8 cellular contexts compared by ENCODE assay signal in the genomic region with DNA sequence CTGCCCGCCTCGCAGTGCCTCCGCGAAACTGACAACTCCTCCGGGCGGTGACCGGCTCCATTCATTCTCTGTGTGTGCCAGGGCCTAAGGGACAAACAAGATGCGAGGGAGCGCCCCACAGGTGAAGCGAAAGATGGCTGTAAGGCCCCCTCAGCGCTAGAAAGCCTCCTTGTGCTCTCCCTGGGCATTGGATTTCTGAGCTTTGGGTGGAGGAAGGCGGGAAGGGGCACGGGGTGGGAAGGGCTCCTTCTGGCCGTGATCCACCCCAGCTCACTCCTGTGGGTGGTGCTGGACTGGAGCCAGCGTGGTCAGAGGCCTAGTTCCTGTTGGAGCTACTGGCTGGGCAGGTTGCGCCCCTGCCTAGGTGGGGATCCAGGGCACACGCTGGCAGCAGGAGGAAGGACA. TPM values are rescaled to one million over a fixed set of nuclear protein-coding genes. Genes with fewer than 3 reads are reported as not detected.
A peak's percentile ranks its signal among the peaks of the same experiment; 100 is the strongest.
DNase-seq lines count a peak whose midpoint lies in the region; ATAC-seq, FAIRE-seq and TF ChIP-seq lines count a peak whose summit lies in the region.

No MANE protein-coding gene starts in this region.

- H3K9me3 ChIP-seq in cardiac muscle cell (ENCODE audit: low read depth) (no peaks in the 10 kb centered on the region), testis (no peaks in the 10 kb centered on the region), HepG2 (ENCODE audit: low read length) (no peaks in the 10 kb centered on the region)

- H3K4me1 ChIP-seq in cardiac muscle cell (ENCODE audit: low read depth), result peaks cover 10% of the 10 kb centered on the region
- no peaks in the 10 kb centered on the region for H3K4me1 ChIP-seq in testis
- no peaks in the 10 kb centered on the region for H3K4me1 ChIP-seq in HepG2 (ENCODE audit: insufficient read depth, low read length)

- intact Hi-C loops in Right ventricle myocardium inferior (cut with DNase I) (no loop called here), testis (cut with DNase I; ENCODE audit: low total_unique reads) (no loop called here), HepG2 (cut with micrococcal nuclease; ENCODE audit: unreplicated experiment) (no loop called here)
- intact Hi-C loops in activated T-helper 1 cell treated with anti-CD3 and anti-CD28 coated beads, Interleukin-12 subunit alpha, Interleukin-12 subunit beta, Interleukin-2, Interleukin-4 antibody, amounts not matched to agents 30 ng/mL and 10 ng/mL and 1 ng/mL, durations not matched to agents 14 hours and 24 hours and 36 hours (cut with micrococcal nuclease), result loop anchor here (5.0 kb wide), 1 partner anchor 1789 kb away; no protein-coding TSS in a partner anchor

- FAIRE-seq in HepG2 (lab: Jason Lieb, UNC), result no peak

- no peak overlapping the region for H3K9ac ChIP-seq in HepG2 (ENCODE audit: insufficient read depth, low read depth, low read length)

- H3K4me3 ChIP-seq in cardiac muscle cell (peak overlapping the region; percentile 52), kidney epithelial cell (ENCODE audit: low read depth, low read length) (peak overlapping the region; percentile 55), testis (peak overlapping the region; percentile 26 to 47), HepG2 (replicated peaks in 1 of 3; ENCODE audit: insufficient read depth in 1 of 3, low read depth in 2 of 3, low read length in 3 of 3) (no peak overlapping the region)

- H3K27ac ChIP-seq in cardiac muscle cell (no peak overlapping the region), testis (no peak overlapping the region), HepG2 (ENCODE audit: extremely low read length, insufficient read depth, low read length) (no peak overlapping the region)

- TF ChIP-seq CTCF in cardiac muscle cell (IDR thresholded peaks at IDR 0.05; ENCODE audit: low read depth, low read length) (no peak), kidney epithelial cell (IDR thresholded peaks at IDR 0.05; ENCODE audit: insufficient read depth, low read length, poor library complexity, severe bottlenecking) (no peak), testis (IDR thresholded peaks at IDR 0.05) (no peak), HepG2 (CRISPR knock-in tag; IDR thresholded peaks at IDR 0.05) (no peak)

- H3K27me3 Mint-ChIP-seq in activated T-helper 1 cell treated with anti-CD3 and anti-CD28 coated beads, Interleukin-12 subunit alpha, Interleukin-12 subunit beta, Interleukin-2, Interleukin-4 antibody, amounts not matched to agents 30 ng/mL and 10 ng/mL and 1 ng/mL, durations not matched to agents 14 hours and 24 hours and 36 hours (ENCODE audit: insufficient read depth), result peaks cover 56% of the 10 kb centered on the region

- no peak for TF ChIP-seq RAD21 in HepG2 (CRISPR knock-in tag; IDR thresholded peaks at IDR 0.05)

- no peak for ATAC-seq in Right ventricle myocardium inferior
- no peak for ATAC-seq in GM21576 (IDR thresholded peaks at IDR 0.05; ENCODE audit: unreplicated experiment)
- no peak for ATAC-seq in HepG2

- H2AFZ ChIP-seq in HepG2 (ENCODE audit: low read length), result no peak overlapping the region

- CTCF ChIA-PET in HepG2 (lab: Yijun Ruan, JAX; ENCODE audit: low intra/inter-chr PET ratio, low total read pairs), result no interaction called here

- H4K20me1 ChIP-seq in HepG2 (ENCODE audit: insufficient read depth, low read length), result no peaks in the 10 kb centered on the region

- H3K36me3 Mint-ChIP-seq in activated T-helper 1 cell treated with anti-CD3 and anti-CD28 coated beads, Interleukin-12 subunit alpha, Interleukin-12 subunit beta, Interleukin-2, Interleukin-4 antibody, amounts not matched to agents 30 ng/mL and 10 ng/mL and 1 ng/mL, durations not matched to agents 14 hours and 24 hours and 36 hours (ENCODE audit: low read depth), result peaks cover 2% of the 10 kb centered on the region

- in situ Hi-C loops in HepG2 (cut with HindIII; ENCODE audit: extremely low pct_ligation_motif_present, low pct_unique_long_range_greater_than_20kb), result no loop called here

- peaks cover 12% of the 10 kb centered on the region for H3K4me1 Mint-ChIP-seq in activated T-helper 1 cell treated with anti-CD3 and anti-CD28 coated beads, Interleukin-12 subunit alpha, Interleukin-12 subunit beta, Interleukin-2, Interleukin-4 antibody, amounts not matched to agents 30 ng/mL and 10 ng/mL and 1 ng/mL, durations not matched to agents 14 hours and 24 hours and 36 hours (ENCODE audit: low read depth)

- no peak for DNase-seq in cardiac muscle cell (ENCODE audit: low read depth in 1 of 2, low spot score in 1 of 2)
- DNase-seq in Right ventricle myocardium inferior (ENCODE audit: missing footprints), result no peak
- DNase-seq in activated T-helper 1 cell treated with anti-CD3 and anti-CD28 coated beads, Interleukin-12 subunit alpha, Interleukin-12 subunit beta, Interleukin-2, Interleukin-4 antibody, amounts not matched to agents 30 ng/mL and 10 ng/mL and 1 ng/mL, durations not matched to agents 14 hours and 24 hours and 36 hours (ENCODE audit: low spot score), result no peak
- DNase-seq in kidney epithelial cell (ENCODE audit: low read depth), result no peak
- DNase-seq in testis, result no peak
- DNase-seq in NCI-H2081 treated with DMSO at 0.1 percent for 48 hours (lab: John Stamatoyannopoulos, UW), result no peak
- no peak for DNase-seq in HepG2 (ENCODE audit: low spot score)

- no TSS peak for BruUV-seq in HepG2 (replicated peaks; lab: Mats Ljungman, UMichigan)

- no peak overlapping the region for H3K4me2 ChIP-seq in HepG2 (ENCODE audit: low read depth, low read length)

- H3K36me3 ChIP-seq in cardiac muscle cell (no peaks in the 10 kb centered on the region), kidney epithelial cell (ENCODE audit: control insufficient read depth, insufficient read depth, low read length) (no peaks in the 10 kb centered on the region), testis (ENCODE audit: low read depth, missing control alignments) (no peaks in the 10 kb centered on the region), HepG2 (replicated peaks in 1 of 2; ENCODE audit: control insufficient read depth in 1 of 2, insufficient read depth in 2 of 2, low read length in 2 of 2) (no peaks in the 10 kb centered on the region)

- POLR2A ChIA-PET in HepG2 (lab: Yijun Ruan, JAX), result no interaction called here

- TF ChIP-seq POLR2A in testis (IDR thresholded peaks at IDR 0.05), result no peak
- no peak for TF ChIP-seq POLR2A in HepG2 (IDR thresholded peaks at IDR 0.05; ENCODE audit: insufficient read depth in 1 of 2, low read depth in 2 of 2, low read length in 2 of 2)

- peak overlapping the region; percentile 77 for H3K4me3 Mint-ChIP-seq in activated T-helper 1 cell treated with anti-CD3 and anti-CD28 coated beads, Interleukin-12 subunit alpha, Interleukin-12 subunit beta, Interleukin-2, Interleukin-4 antibody, amounts not matched to agents 30 ng/mL and 10 ng/mL and 1 ng/mL, durations not matched to agents 14 hours and 24 hours and 36 hours

- 16 to 32% methylated on average over 11 to 17 of the region's 17 CpGs for WGBS in testis, 2 donors
- WGBS in HepG2 (ENCODE audit: low lambda C conversion rate), result 81% methylated on average over 8 of the region's 17 CpGs

- no peak overlapping the region for H3K27ac Mint-ChIP-seq in activated T-helper 1 cell treated with anti-CD3 and anti-CD28 coated beads, Interleukin-12 subunit alpha, Interleukin-12 subunit beta, Interleukin-2, Interleukin-4 antibody, amounts not matched to agents 30 ng/mL and 10 ng/mL and 1 ng/mL, durations not matched to agents 14 hours and 24 hours and 36 hours

- H3K27me3 ChIP-seq in cardiac muscle cell (peaks cover 8% of the 10 kb centered on the region), kidney epithelial cell (ENCODE audit: control insufficient read depth, insufficient read depth, low read length) (peaks cover 4% of the 10 kb centered on the region), testis (no peaks in the 10 kb centered on the region), HepG2 (ENCODE audit: control insufficient read depth in 1 of 2, insufficient read depth in 2 of 2, low read length in 2 of 2) (peaks cover 0 to 19% of the 10 kb centered on the region in 2 experiments; a peak in 1 of 5 replicates)

- H3K9me3 Mint-ChIP-seq in activated T-helper 1 cell treated with anti-CD3 and anti-CD28 coated beads, Interleukin-12 subunit alpha, Interleukin-12 subunit beta, Interleukin-2, Interleukin-4 antibody, amounts not matched to agents 30 ng/mL and 10 ng/mL and 1 ng/mL, durations not matched to agents 14 hours and 24 hours and 36 hours, result peaks cover 3% of the 10 kb centered on the region

- H3K79me2 ChIP-seq in HepG2 (ENCODE audit: insufficient read depth, low read length), result no peaks in the 10 kb centered on the region

- no peak for TF ChIP-seq EP300 in HepG2 (IDR thresholded peaks at IDR 0.05; ENCODE audit: low read depth in 2 of 2, low read length in 2 of 2)
- no peak for TF ChIP-seq EP300 in HepG2 (CRISPR knock-in tag; IDR thresholded peaks at IDR 0.05; ENCODE audit: borderline replicate concordance)

RNA-seq across cellular contexts. Expression of a gene that starts 0.9 kb away (rescaled TPM):
- 5.8 and 19.7 TPM in 2 replicates for total RNA-seq in cardiac muscle cell
- polyA plus RNA-seq in cardiac muscle cell, result 4.2 and 12.5 TPM in 2 replicates
- 0.54 TPM for total RNA-seq in Right ventricle myocardium inferior
- total RNA-seq in activated T-helper 1 cell treated with anti-CD3 and anti-CD28 coated beads, Interleukin-12 subunit alpha, Interleukin-12 subunit beta, Interleukin-2, Interleukin-4 antibody, amounts not matched to agents 30 ng/mL and 10 ng/mL and 1 ng/mL, durations not matched to agents 14 hours and 24 hours and 36 hours, result 2.3 and 2.5 TPM in 2 replicates
- 10.2 and 11.5 TPM in 2 replicates for total RNA-seq in kidney epithelial cell
- 1 to 10 TPM; 6.9 to 8.0 TPM for total RNA-seq in testis
- 7.5 TPM for polyA plus RNA-seq in testis (ENCODE audit: insufficient read depth, low read depth, low replicate concordance)
- total RNA-seq in HepG2 (2016; rRNA removed; fragmentation: Illumina TruSeq; extraction: Trizol), result 0.07 TPM in 1 of 2 replicates, not detected in the other
- not detected in 2 replicates for total RNA-seq in HepG2 (2016; cell fraction: cytosol; rRNA removed; fragmentation: Illumina TruSeq; extraction: Trizol; ENCODE audit: low read depth)
- total RNA-seq in HepG2 (2016; cell fraction: insoluble cytoplasmic fraction; rRNA removed; fragmentation: Illumina TruSeq; extraction: Trizol), result not detected in 2 replicates
- total RNA-seq in HepG2 (2016; cell fraction: membrane; rRNA removed; fragmentation: Illumina TruSeq; extraction: Trizol), result not detected in 2 replicates
- total RNA-seq in HepG2 (2016; cell fraction: nucleus; rRNA removed; fragmentation: Illumina TruSeq; extraction: Trizol), result not detected in 2 replicates
- polyA plus RNA-seq in HepG2 (2011; rRNA removed), result 0.04 TPM in 1 of 2 replicates, not detected in the other
- polyA plus RNA-seq in HepG2 (2011; cell fraction: cytosol; rRNA removed), result 0.05 and 0.13 TPM in 2 replicates
- polyA plus RNA-seq in HepG2 (2011; cell fraction: nucleus; rRNA removed), result 0.58 TPM in 1 of 2 replicates, not detected in the other
- polyA plus RNA-seq in HepG2 (2012), result not detected in 2 replicates
- polyA plus RNA-seq in HepG2 (2016; cell fraction: cytosol; fragmentation: Illumina TruSeq; extraction: Trizol; ENCODE audit: low read depth), result not detected in 2 replicates
- polyA plus RNA-seq in HepG2 (2016; cell fraction: insoluble cytoplasmic fraction; fragmentation: Illumina TruSeq; extraction: Trizol; ENCODE audit: low read depth), result not detected in 2 replicates
- polyA plus RNA-seq in HepG2 (2016; cell fraction: membrane; fragmentation: Illumina TruSeq; extraction: Trizol; ENCODE audit: low read depth), result not detected in 2 replicates
- not detected in 2 replicates for polyA plus RNA-seq in HepG2 (2016; cell fraction: nucleus; fragmentation: Illumina TruSeq; extraction: Trizol; ENCODE audit: insufficient read depth, low read depth)
- 0.47 TPM in 1 of 2 replicates, not detected in the other for polyA minus RNA-seq in HepG2 (2011; rRNA and poly(A)+ RNA removed; ENCODE audit: low replicate concordance)
- not detected in 2 replicates for polyA minus RNA-seq in HepG2 (2011; cell fraction: cytosol; rRNA and poly(A)+ RNA removed)
- not detected in 2 replicates for polyA minus RNA-seq in HepG2 (2011; cell fraction: nucleus; rRNA and poly(A)+ RNA removed)

RNA-seq across cellular contexts. Expression of a gene that starts 12.1 kb away (rescaled TPM):
- total RNA-seq in cardiac muscle cell (25.8 and 40.3 TPM in 2 replicates), Right ventricle myocardium inferior (4.4 TPM), kidney epithelial cell (25.7 and 25.8 TPM in 2 replicates), testis (10 to 100 TPM; 24.2 to 33.6 TPM), HepG2 (2016; rRNA removed; fragmentation: Illumina TruSeq; extraction: Trizol) (7.0 and 8.8 TPM in 2 replicates)
- polyA plus RNA-seq in cardiac muscle cell (25.5 and 33.5 TPM in 2 replicates), testis (ENCODE audit: insufficient read depth, low read depth, low replicate concordance) (12.8 TPM), HepG2 (2011; rRNA removed) (9.5 and 10.7 TPM in 2 replicates)
- 10.6 and 11.1 TPM in 2 replicates for total RNA-seq in activated T-helper 1 cell treated with anti-CD3 and anti-CD28 coated beads, Interleukin-12 subunit alpha, Interleukin-12 subunit beta, Interleukin-2, Interleukin-4 antibody, amounts not matched to agents 30 ng/mL and 10 ng/mL and 1 ng/mL, durations not matched to agents 14 hours and 24 hours and 36 hours
- 20.5 and 22.8 TPM in 2 replicates for total RNA-seq in HepG2 (2016; cell fraction: cytosol; rRNA removed; fragmentation: Illumina TruSeq; extraction: Trizol; ENCODE audit: low read depth)
- total RNA-seq in HepG2 (2016; cell fraction: insoluble cytoplasmic fraction; rRNA removed; fragmentation: Illumina TruSeq; extraction: Trizol), result 6.5 and 9.0 TPM in 2 replicates
- 20.3 and 21.8 TPM in 2 replicates for total RNA-seq in HepG2 (2016; cell fraction: membrane; rRNA removed; fragmentation: Illumina TruSeq; extraction: Trizol)
- total RNA-seq in HepG2 (2016; cell fraction: nucleus; rRNA removed; fragmentation: Illumina TruSeq; extraction: Trizol), result 4.9 and 8.5 TPM in 2 replicates
- polyA plus RNA-seq in HepG2 (2011; cell fraction: cytosol; rRNA removed), result 8.8 and 12.0 TPM in 2 replicates
- 24.5 and 25.8 TPM in 2 replicates for polyA plus RNA-seq in HepG2 (2011; cell fraction: nucleus; rRNA removed)
- 7.1 and 10.8 TPM in 2 replicates for polyA plus RNA-seq in HepG2 (2012)
- polyA plus RNA-seq in HepG2 (2016; cell fraction: cytosol; fragmentation: Illumina TruSeq; extraction: Trizol; ENCODE audit: low read depth), result 26.8 and 27.0 TPM in 2 replicates
- 6.2 and 8.9 TPM in 2 replicates for polyA plus RNA-seq in HepG2 (2016; cell fraction: insoluble cytoplasmic fraction; fragmentation: Illumina TruSeq; extraction: Trizol; ENCODE audit: low read depth)
- 22.6 and 25.9 TPM in 2 replicates for polyA plus RNA-seq in HepG2 (2016; cell fraction: membrane; fragmentation: Illumina TruSeq; extraction: Trizol; ENCODE audit: low read depth)
- polyA plus RNA-seq in HepG2 (2016; cell fraction: nucleus; fragmentation: Illumina TruSeq; extraction: Trizol; ENCODE audit: insufficient read depth, low read depth), result 15.9 and 18.2 TPM in 2 replicates
- 12.2 and 13.0 TPM in 2 replicates for polyA minus RNA-seq in HepG2 (2011; rRNA and poly(A)+ RNA removed; ENCODE audit: low replicate concordance)
- polyA minus RNA-seq in HepG2 (2011; cell fraction: cytosol; rRNA and poly(A)+ RNA removed), result 4.2 and 4.9 TPM in 2 replicates
- polyA minus RNA-seq in HepG2 (2011; cell fraction: nucleus; rRNA and poly(A)+ RNA removed), result 5.9 and 9.3 TPM in 2 replicates

Comparison
In these comparisons a context has a peak if more than half of its experiments do, and no peak if none do; other contexts are left out.
1. H3K4me3 ChIP-seq: peak in cardiac muscle cell (single experiment), kidney epithelial cell (single experiment) and testis (2 of 2); none in HepG2 (0 of 3).